8 cellular contexts compared by ENCODE assay signal in the genomic region with DNA sequence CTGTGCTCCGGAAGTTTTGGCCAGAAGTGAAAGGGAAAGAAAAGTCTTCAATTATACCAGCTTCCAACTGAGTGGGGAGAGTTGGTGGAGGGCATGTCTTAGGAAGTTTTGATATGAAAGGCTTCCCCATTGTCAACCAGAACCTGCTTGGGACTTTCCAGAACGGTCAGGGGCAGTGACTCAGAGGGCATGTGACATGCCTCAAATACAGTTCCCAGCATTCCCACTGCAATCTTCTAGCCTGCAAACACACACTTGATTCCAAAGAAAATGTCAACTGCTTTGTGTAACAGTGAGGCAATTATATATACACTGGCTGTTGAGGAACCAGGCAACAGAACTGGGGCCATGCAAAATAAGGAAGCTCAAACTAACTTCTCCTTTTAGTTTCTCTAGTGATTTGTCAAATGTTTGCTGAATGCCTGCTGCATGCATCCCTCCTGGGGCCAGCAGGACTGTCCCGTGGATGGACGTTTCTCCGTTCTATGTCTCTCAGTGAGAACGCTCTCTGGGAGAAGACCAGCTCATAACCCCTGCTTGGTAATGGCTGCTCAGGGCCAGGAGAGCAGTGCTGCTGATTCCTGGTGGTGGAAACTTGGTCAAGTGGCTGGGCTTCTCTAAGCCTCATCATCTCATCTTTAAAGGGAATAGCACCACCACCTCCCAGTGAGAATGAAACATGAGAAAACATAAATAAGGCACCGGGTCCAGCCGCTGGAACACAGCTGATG. TPM values are rescaled to one million over a fixed set of nuclear protein-coding genes. Genes with fewer than 3 reads are reported as not detected.
A peak's percentile ranks its signal among the peaks of the same experiment; 100 is the strongest.
DNase-seq lines count a peak whose midpoint lies in the region; ATAC-seq and TF ChIP-seq lines count a peak whose summit lies in the region.

No MANE protein-coding gene starts in this region.

- H3K4me1 ChIP-seq in lower lobe of right lung = peaks cover 27% of the 10 kb centered on the region
- peaks cover 0 to 39% (median 19%) of the 10 kb centered on the region in 4 donors for H3K4me1 ChIP-seq in tibial nerve

- H3K36me3 Mint-ChIP-seq in chondrocyte (ENCODE audit: low read depth) = peaks cover 46% of the 10 kb centered on the region

- DNase-seq in BJ (ENCODE audit: low read depth) (peak; percentile 40), NOMO-1 treated with DMSO at 0.1 percent for 48 hours (lab: John Stamatoyannopoulos, UW; ENCODE audit: unreplicated experiment) (peak; percentile 95), chondrocyte (ENCODE audit: low spot score) (no peak), lower lobe of right lung (peak; percentile 57), tibial nerve (ENCODE audit: low spot score in 2 of 2) (peak in 1 of 2 donors; percentile 39), NCI-H128 (lab: John Stamatoyannopoulos, UW; ENCODE audit: unreplicated experiment) (no peak)

- TF ChIP-seq CTCF in BJ (IDR thresholded peaks at IDR 0.05; ENCODE audit: insufficient read depth, low read depth, low read length) = no peak
- TF ChIP-seq CTCF in chondrocyte (IDR thresholded peaks at IDR 0.05) = no peak
- TF ChIP-seq CTCF in lower lobe of right lung (IDR thresholded peaks at IDR 0.05) = no peak
- no peak for TF ChIP-seq CTCF in tibial nerve (IDR thresholded peaks at IDR 0.05)

- H3K4me3 ChIP-seq in BJ (ENCODE audit: low read depth, low read length) (no peak overlapping the region), lower lobe of right lung (no peak overlapping the region), tibial nerve (no peak overlapping the region)

- H3K9me3 Mint-ChIP-seq in chondrocyte (ENCODE audit: low read depth) = no peaks in the 10 kb centered on the region

- WGBS in tibial nerve, 2 donors = 24 to 27% methylated on average over 8 of the region's 8 CpGs

- peaks cover 38% of the 10 kb centered on the region for H3K36me3 ChIP-seq in BJ (ENCODE audit: control insufficient read depth, insufficient read depth, low read length)
- H3K36me3 ChIP-seq in lower lobe of right lung = peaks cover 70% of the 10 kb centered on the region
- H3K36me3 ChIP-seq in tibial nerve = peaks cover 0 to 55% (median 8%) of the 10 kb centered on the region in 3 donors

- peak; percentile 91 to 95 for TF ChIP-seq EP300 in tibial nerve (IDR thresholded peaks at IDR 0.05)

- POLR2A ChIA-PET in BJ (lab: Charles Lee) = no interaction called here

- TF ChIP-seq POLR2A in tibial nerve (IDR thresholded peaks at IDR 0.05) = peak in 1 of 2 donors; percentile 31

- H3K9me3 ChIP-seq in lower lobe of right lung = no peaks in the 10 kb centered on the region
- H3K9me3 ChIP-seq in tibial nerve = no peaks in the 10 kb centered on the region

- H3K27me3 ChIP-seq in BJ (ENCODE audit: control insufficient read depth, insufficient read depth, low read length) (no peaks in the 10 kb centered on the region), lower lobe of right lung (ENCODE audit: low read depth) (no peaks in the 10 kb centered on the region), tibial nerve (no peaks in the 10 kb centered on the region)

- H3K27ac ChIP-seq in lower lobe of right lung (peak overlapping the region; percentile 75), tibial nerve (peak overlapping the region; percentile 71 to 93 (median 81))

- H3K4me1 Mint-ChIP-seq in chondrocyte (ENCODE audit: low read depth) = peaks cover 17% of the 10 kb centered on the region

- no peak overlapping the region for H3K4me3 Mint-ChIP-seq in chondrocyte (ENCODE audit: unreplicated experiment)

- CTCF ChIA-PET in BJ (lab: Yijun Ruan, JAX) = interaction anchor here (1.0 to 1.5 kb wide), 2 partner anchors 36 to 38 kb away, joined by 3 to 4 read pairs; no protein-coding TSS in a partner anchor

- intact Hi-C loops in lower lobe of right lung (cut with DNase I) = no loop called here

- ATAC-seq in GM21515 (IDR thresholded peaks at IDR 0.05; ENCODE audit: unreplicated experiment) (peak; percentile 62), lower lobe of right lung (peak; percentile 89 to 90), HG02623 (IDR thresholded peaks at IDR 0.05; ENCODE audit: unreplicated experiment) (no peak)

- peak overlapping the region; percentile 75 for H3K27ac Mint-ChIP-seq in chondrocyte (ENCODE audit: unreplicated experiment)

- no peaks in the 10 kb centered on the region for H3K27me3 Mint-ChIP-seq in chondrocyte (ENCODE audit: low read depth)

RNA-seq across cellular contexts. Expression of gene SLC25A47, which starts 18.3 kb away (rescaled TPM):
- not detected in 2 replicates for polyA plus RNA-seq in BJ (2011; rRNA removed)
- not detected in 2 replicates for polyA minus RNA-seq in BJ (2011; rRNA and poly(A)+ RNA removed)
- total RNA-seq in chondrocyte (not detected in 3 replicates), lower lobe of right lung (not detected), tibial nerve (1 to 10 TPM in 1 of 4 donors, not detected in 3; 2.5 TPM)

RNA-seq across cellular contexts. Expression of gene WDR25, which starts 34.8 kb away (rescaled TPM):
- polyA plus RNA-seq in BJ (2011; rRNA removed) = 18.2 and 27.4 TPM in 2 replicates
- 13.3 and 18.8 TPM in 2 replicates for polyA minus RNA-seq in BJ (2011; rRNA and poly(A)+ RNA removed)
- total RNA-seq in chondrocyte (11.4 to 15.7 TPM (median 14.5 TPM) in 3 replicates), lower lobe of right lung (8.3 TPM), tibial nerve (10 to 100 TPM; 10.7 to 22.1 (median 15.0) TPM)

RNA-seq across cellular contexts. Expression of gene SLC25A29, which starts 35.2 kb away (rescaled TPM):
- 12.5 and 16.4 TPM in 2 replicates for polyA plus RNA-seq in BJ (2011; rRNA removed)
- polyA minus RNA-seq in BJ (2011; rRNA and poly(A)+ RNA removed) = 7.3 and 9.4 TPM in 2 replicates
- total RNA-seq in chondrocyte (22.2 to 29.3 TPM (median 26.6 TPM) in 3 replicates), lower lobe of right lung (76.0 TPM), tibial nerve (100 to 1,000 TPM in 3 of 4 donors, 10 to 100 TPM in 1; 92.2 to 276 (median 173) TPM)

Comparison
In these comparisons a context has a peak if more than half of its experiments do, and no peak if none do; other contexts are left out.
1. DNase-seq: peak in BJ (single experiment), NOMO-1 treated with DMSO at 0.1 percent for 48 hours (single experiment) and lower lobe of right lung (single experiment); none in chondrocyte (single experiment) and NCI-H128 (single experiment).